ENCODE assay signal across 20 cellular contexts in genomic region chr10:45454859-45455258, GRCh38.
DNase-seq lines count a peak whose midpoint lies in the region; ATAC-seq and TF ChIP-seq lines count a peak whose summit lies in the region.
"Had no signal": no experiment of that assay in that cellular context is flagged by ENCODE, and none has a peak within 500 bp of the region (broad histone marks: within the 10 kb centered on the region; RNA-seq: fewer than 3 reads in every experiment).

No MANE protein-coding gene starts in this region.

- peak overlapping the region; percentile 42 for H3K4me3 Mint-ChIP-seq in T-helper 2 cell treated with Interferon-gamma antibody and Interleukin-4, amounts not matched to agents 5 μg/mL and 100 μg/mL, for 36 hours
- no peak overlapping the region for H3K4me3 Mint-ChIP-seq in HFFc6
- H3K4me3 Mint-ChIP-seq: CD14-positive monocyte, nephron had no signal

- peaks cover 11% of the 10 kb centered on the region for H3K4me1 Mint-ChIP-seq in T-helper 2 cell treated with Interferon-gamma antibody and Interleukin-4, amounts not matched to agents 5 μg/mL and 100 μg/mL, for 36 hours (ENCODE audit: low read depth)
- H3K4me1 Mint-ChIP-seq in HFFc6 (ENCODE audit: low read depth), result no peaks in the 10 kb centered on the region

- TF ChIP-seq CTCF in esophagus muscularis mucosa (IDR thresholded peaks at IDR 0.05), result no peak
- TF ChIP-seq CTCF in HFFc6 (IDR thresholded peaks at IDR 0.05), result no peak

- H3K27ac ChIP-seq in esophagus muscularis mucosa (replicated peaks in 1 of 4), result no peak overlapping the region
- H3K27ac ChIP-seq: 22Rv1 had no signal

- no peaks in the 10 kb centered on the region for H3K27me3 Mint-ChIP-seq in T-helper 2 cell treated with Interferon-gamma antibody and Interleukin-4, amounts not matched to agents 5 μg/mL and 100 μg/mL, for 36 hours (ENCODE audit: low read depth)
- no peaks in the 10 kb centered on the region; the same call in 1 of the 2 replicates for H3K27me3 Mint-ChIP-seq in HFFc6 (ENCODE audit: insufficient read depth)

- no peaks in the 10 kb centered on the region for H3K9me3 ChIP-seq in esophagus muscularis mucosa

- intact Hi-C loops in esophagus muscularis mucosa (cut with DNase I), result no loop called here

- TF ChIP-seq EP300 in esophagus muscularis mucosa (IDR thresholded peaks at IDR 0.05), result no peak

- peaks cover 3 to 21% (median 11%) of the 10 kb centered on the region in 4 donors for H3K4me1 ChIP-seq in esophagus muscularis mucosa

- no peak for TF ChIP-seq POLR2A in esophagus muscularis mucosa (IDR thresholded peaks at IDR 0.05; ENCODE audit: low read depth)

- H3K36me3 ChIP-seq in esophagus muscularis mucosa, result peaks cover 28 to 39% (median 38%) of the 10 kb centered on the region in 4 donors

- H3K27ac Mint-ChIP-seq in T-helper 2 cell treated with Interferon-gamma antibody and Interleukin-4, amounts not matched to agents 5 μg/mL and 100 μg/mL, for 36 hours, result peak overlapping the region; percentile 22
- H3K27ac Mint-ChIP-seq in HFFc6, result no peak overlapping the region

- H3K4me3 ChIP-seq in esophagus muscularis mucosa, result no peak overlapping the region

- 84% methylated on average over 3 of the region's 3 CpGs for WGBS in esophagus muscularis mucosa

- ATAC-seq in GM21381 (IDR thresholded peaks at IDR 0.05; ENCODE audit: unreplicated experiment), result peak; percentile 44
- no peak for ATAC-seq in SK-N-SH treated with all-trans-retinoic acid at 6 μM for 48 hours
- no peak for ATAC-seq in GM19324 (IDR thresholded peaks at IDR 0.05; ENCODE audit: low FRiP score, unreplicated experiment)

- peaks cover 11% of the 10 kb centered on the region for H3K36me3 Mint-ChIP-seq in T-helper 2 cell treated with Interferon-gamma antibody and Interleukin-4, amounts not matched to agents 5 μg/mL and 100 μg/mL, for 36 hours (ENCODE audit: low read depth)
- H3K36me3 Mint-ChIP-seq in HFFc6 (ENCODE audit: low read depth), result no peaks in the 10 kb centered on the region

- H3K9me3 Mint-ChIP-seq in T-helper 2 cell treated with Interferon-gamma antibody and Interleukin-4, amounts not matched to agents 5 μg/mL and 100 μg/mL, for 36 hours, result peaks cover 6% of the 10 kb centered on the region
- no peaks in the 10 kb centered on the region for H3K9me3 Mint-ChIP-seq in HFFc6
- H3K9me3 Mint-ChIP-seq: nephron had no signal

- H3K27me3 ChIP-seq in esophagus muscularis mucosa, result no peaks in the 10 kb centered on the region

- no peak for DNase-seq in T-helper 2 cell treated with Interferon-gamma antibody and Interleukin-4, amounts not matched to agents 5 μg/mL and 100 μg/mL, for 36 hours (ENCODE audit: low spot score)
- DNase-seq in T-helper 2 cell (no peak), OCI-M1 (lab: John Stamatoyannopoulos, UW) (peak; percentile 8), esophagus muscularis mucosa (ENCODE audit: extremely low spot score) (peak; percentile 75), HFFc6 (no peak)
- DNase-seq: activated CD4-positive, alpha-beta T cell treated with anti-CD3 and anti-CD28 coated beads for 48 hours; activated effector memory CD4-positive, alpha-beta T cell treated with Interleukin-2 at 50 U/mL for 16 hours; DMS79; foreskin melanocyte; left ventricle myocardium superior; NCI-H2029; NCI-H524; stimulated activated CD4-positive, alpha-beta T cell treated with anti-CD3 and anti-CD28 coated beads, Interleukin-15, amount 100 ng/mL, for 24 hours; substantia nigra had no signal

TF ChIP-seq in SK-N-SH treated with all-trans-retinoic acid at 6 μM for 48 hours, 23 proteins besides CTCF, POLR2A, EP300 and RAD21:
- no peak for TF ChIP-seq RARB (CRISPR knock-in tag; IDR thresholded peaks at IDR 0.05)
- no peak for TF ChIP-seq SNAI2 (CRISPR knock-in tag; IDR thresholded peaks at IDR 0.05)
- TF ChIP-seq ZNF8 (CRISPR knock-in tag; IDR thresholded peaks at IDR 0.05), result no peak
- no peak for TF ChIP-seq TOX (CRISPR knock-in tag; IDR thresholded peaks at IDR 0.05; ENCODE audit: borderline replicate concordance)
TF ChIP-seq in SK-N-SH treated with all-trans-retinoic acid at 6 μM for 48 hours: peak in this region for 0.

Comparison
In these comparisons a context has a peak if more than half of its experiments do, and no peak if none do; other contexts are left out.
1. DNase-seq: peak in OCI-M1 (single experiment) and esophagus muscularis mucosa (single experiment); none in T-helper 2 cell treated with Interferon-gamma antibody and Interleukin-4, amounts not matched to agents 5 μg/mL and 100 μg/mL, for 36 hours (single experiment), T-helper 2 cell (0 of 5) and HFFc6 (single experiment).